Comparison of ENCODE assay signal across 18 cellular contexts in the genomic region with DNA sequence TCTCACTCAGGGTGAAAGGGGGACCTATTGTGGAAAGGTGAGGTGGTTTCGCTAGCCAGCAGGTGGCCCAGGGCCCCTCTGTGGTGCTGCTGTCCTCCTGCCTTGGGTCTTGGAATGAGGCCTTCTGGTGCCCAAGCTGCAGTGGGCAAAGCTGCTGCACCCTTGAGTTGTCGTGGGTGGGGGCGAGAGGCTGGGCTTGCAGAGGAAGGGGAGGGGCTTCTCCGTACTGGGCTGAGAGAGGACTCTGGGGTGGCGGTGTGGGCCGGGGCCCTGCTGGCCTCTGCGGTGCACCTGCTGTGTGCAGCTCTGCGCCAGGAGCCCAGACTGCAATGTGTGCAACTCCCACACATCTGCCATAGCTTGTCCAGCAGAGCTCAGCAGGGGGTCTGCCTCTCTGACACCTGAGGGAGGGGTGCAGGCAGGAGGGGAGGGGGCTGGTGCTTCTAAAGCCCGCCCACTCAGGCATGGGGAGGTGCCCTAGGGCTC.
DNase-seq lines count a peak whose midpoint lies in the region; FAIRE-seq and TF ChIP-seq lines count a peak whose summit lies in the region.
"Had no signal": no experiment of that assay in that cellular context is flagged by ENCODE, and none has a peak within 500 bp of the region (broad histone marks: within the 10 kb centered on the region; RNA-seq: fewer than 3 reads in every experiment).

No MANE protein-coding gene starts in this region.

- DNase-seq in NCI-H1417 (lab: John Stamatoyannopoulos, UW), result peak in 2 of 3 experiments; percentile 72 to 85
- DNase-seq in NCI-H1417 treated with DMSO at 0.1 percent for 48 hours (lab: John Stamatoyannopoulos, UW), result no peak
- DNase-seq in CD14-positive monocyte (ENCODE audit: low spot score), result peak; percentile 41
- no peak for DNase-seq in H54 (ENCODE audit: insufficient read length, low spot score)
- no peak for DNase-seq in MV-4-11 (lab: John Stamatoyannopoulos, UW)
- DNase-seq in osteocyte (ENCODE audit: extremely low spot score, unreplicated experiment), result no peak
- DNase-seq: activated naive CD4-positive, alpha-beta T cell treated with Interleukin-2 at 50 U/mL for 16 hours; C1 segment of cervical spinal cord; DND-41; erythroblast; MM.1S; NCI-H2107; nucleus accumbens; stimulated activated naive B cell treated with anti-CD40 and anti-IgM and Interleukin-4, amounts not matched to agents 10 μg/mL and 1 μg/mL and 100 μg/mL, for 72 hours had no signal

- H3K4me3 Mint-ChIP-seq in CD14-positive monocyte, result no peak overlapping the region
- no peak overlapping the region for H3K4me3 Mint-ChIP-seq in osteocyte (ENCODE audit: unreplicated experiment)
- H3K4me3 Mint-ChIP-seq: stimulated activated naive B cell treated with anti-CD40 and anti-IgM and Interleukin-4, amounts not matched to agents 10 μg/mL and 1 μg/mL and 100 μg/mL, for 72 hours had no signal

- no peak for FAIRE-seq in H54 (lab: Jason Lieb, UNC)
- FAIRE-seq: A204.1 had no signal

- H3K27me3 Mint-ChIP-seq in CD14-positive monocyte (ENCODE audit: low read depth in 3 of 3) (peaks cover 0 to 4% (median 1%) of the 10 kb centered on the region in 3 donors), osteocyte (ENCODE audit: unreplicated experiment) (no peaks in the 10 kb centered on the region)

- TF ChIP-seq POLR2A in H54 (IDR thresholded peaks at IDR 0.05; ENCODE audit: low read depth, low read length), result no peak

- H2AFZ ChIP-seq in neural cell (ENCODE audit: low read depth, low read length), result no peak overlapping the region

- H3K4me2 ChIP-seq in neural cell (ENCODE audit: low read length), result no peak overlapping the region

- H3K9me3 Mint-ChIP-seq in CD14-positive monocyte (peaks cover 0 to 7% (median 2%) of the 10 kb centered on the region in 7 donors), osteocyte (ENCODE audit: unreplicated experiment) (no peaks in the 10 kb centered on the region)

- no peaks in the 10 kb centered on the region for H4K20me1 ChIP-seq in neural cell (ENCODE audit: insufficient read depth)

- H3K36me3 ChIP-seq in neural cell (ENCODE audit: insufficient read depth, low read length), result no peaks in the 10 kb centered on the region
- H3K36me3 ChIP-seq: tibial nerve had no signal

- no peaks in the 10 kb centered on the region for H3K79me2 ChIP-seq in neural cell (replicated peaks; ENCODE audit: insufficient read depth, low read length)

- H3K36me3 Mint-ChIP-seq in CD14-positive monocyte (no peaks in the 10 kb centered on the region), osteocyte (ENCODE audit: unreplicated experiment) (no peaks in the 10 kb centered on the region)
- H3K36me3 Mint-ChIP-seq: stimulated activated naive B cell treated with anti-CD40 and anti-IgM and Interleukin-4, amounts not matched to agents 10 μg/mL and 1 μg/mL and 100 μg/mL, for 72 hours had no signal

- H3K27me3 ChIP-seq in neural cell (ENCODE audit: insufficient read depth, low read depth, low read length), result no peaks in the 10 kb centered on the region

- no peaks in the 10 kb centered on the region for H3K9me2 ChIP-seq in neural cell (ENCODE audit: insufficient read depth, low read length)

- H3F3A ChIP-seq in neural cell (ENCODE audit: insufficient read depth, low read length, poor library complexity, severe bottlenecking), result no peaks in the 10 kb centered on the region

- TF ChIP-seq CTCF in CD14-positive monocyte (IDR thresholded peaks at IDR 0.05), result no peak
- TF ChIP-seq CTCF in VCaP (conservative IDR thresholded peaks at IDR 0.05), result no peak
- no peak for TF ChIP-seq CTCF in neural cell (IDR thresholded peaks at IDR 0.05; ENCODE audit: poor library complexity, severe bottlenecking)
- TF ChIP-seq CTCF in osteocyte (IDR thresholded peaks at IDR 0.05), result no peak

- H3K4me1 Mint-ChIP-seq in CD14-positive monocyte, result no peaks in the 10 kb centered on the region
- H3K4me1 Mint-ChIP-seq in osteocyte (ENCODE audit: unreplicated experiment), result no peaks in the 10 kb centered on the region
- H3K4me1 Mint-ChIP-seq: stimulated activated naive B cell treated with anti-CD40 and anti-IgM and Interleukin-4, amounts not matched to agents 10 μg/mL and 1 μg/mL and 100 μg/mL, for 72 hours had no signal

- H3K9me3 ChIP-seq in neural cell (ENCODE audit: low read length), result no peaks in the 10 kb centered on the region
- H3K9me3 ChIP-seq: tibial nerve had no signal

- TF ChIP-seq EP300 in neural cell (conservative IDR thresholded peaks at IDR 0.05; ENCODE audit: poor library complexity, severe bottlenecking), result no peak

- intact Hi-C loops in CD14-positive monocyte (cut with micrococcal nuclease), result no loop called here

- H3K27ac ChIP-seq in VCaP, result peak overlapping the region; percentile 58
- H3K27ac ChIP-seq in neural cell (ENCODE audit: low read length), result peak overlapping the region; percentile 64
- H3K27ac ChIP-seq: tibial nerve had no signal

- H3K27ac Mint-ChIP-seq in CD14-positive monocyte (no peak overlapping the region), osteocyte (ENCODE audit: unreplicated experiment) (no peak overlapping the region)
- H3K27ac Mint-ChIP-seq: stimulated activated naive B cell treated with anti-CD40 and anti-IgM and Interleukin-4, amounts not matched to agents 10 μg/mL and 1 μg/mL and 100 μg/mL, for 72 hours had no signal

- TF ChIP-seq RAD21 in neural cell (conservative IDR thresholded peaks at IDR 0.05), result no peak

- H3K9ac ChIP-seq in neural cell (ENCODE audit: low read length), result peak overlapping the region; percentile 43

- H3K4me3 ChIP-seq in neural cell (ENCODE audit: low read length), result no peak overlapping the region
- H3K4me3 ChIP-seq: tibial nerve had no signal

TF ChIP-seq in neural cell, 6 proteins besides CTCF, POLR2A, EP300 and RAD21:
- TF ChIP-seq, protein P1, sequence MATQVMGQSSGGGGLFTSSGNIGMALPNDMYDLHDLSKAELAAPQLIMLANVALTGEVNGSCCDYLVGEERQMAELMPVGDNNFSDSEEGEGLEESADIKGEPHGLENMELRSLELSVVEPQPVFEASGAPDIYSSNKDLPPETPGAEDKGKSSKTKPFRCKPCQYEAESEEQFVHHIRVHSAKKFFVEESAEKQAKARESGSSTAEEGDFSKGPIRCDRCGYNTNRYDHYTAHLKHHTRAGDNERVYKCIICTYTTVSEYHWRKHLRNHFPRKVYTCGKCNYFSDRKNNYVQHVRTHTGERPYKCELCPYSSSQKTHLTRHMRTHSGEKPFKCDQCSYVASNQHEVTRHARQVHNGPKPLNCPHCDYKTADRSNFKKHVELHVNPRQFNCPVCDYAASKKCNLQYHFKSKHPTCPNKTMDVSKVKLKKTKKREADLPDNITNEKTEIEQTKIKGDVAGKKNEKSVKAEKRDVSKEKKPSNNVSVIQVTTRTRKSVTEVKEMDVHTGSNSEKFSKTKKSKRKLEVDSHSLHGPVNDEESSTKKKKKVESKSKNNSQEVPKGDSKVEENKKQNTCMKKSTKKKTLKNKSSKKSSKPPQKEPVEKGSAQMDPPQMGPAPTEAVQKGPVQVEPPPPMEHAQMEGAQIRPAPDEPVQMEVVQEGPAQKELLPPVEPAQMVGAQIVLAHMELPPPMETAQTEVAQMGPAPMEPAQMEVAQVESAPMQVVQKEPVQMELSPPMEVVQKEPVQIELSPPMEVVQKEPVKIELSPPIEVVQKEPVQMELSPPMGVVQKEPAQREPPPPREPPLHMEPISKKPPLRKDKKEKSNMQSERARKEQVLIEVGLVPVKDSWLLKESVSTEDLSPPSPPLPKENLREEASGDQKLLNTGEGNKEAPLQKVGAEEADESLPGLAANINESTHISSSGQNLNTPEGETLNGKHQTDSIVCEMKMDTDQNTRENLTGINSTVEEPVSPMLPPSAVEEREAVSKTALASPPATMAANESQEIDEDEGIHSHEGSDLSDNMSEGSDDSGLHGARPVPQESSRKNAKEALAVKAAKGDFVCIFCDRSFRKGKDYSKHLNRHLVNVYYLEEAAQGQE (IDR thresholded peaks at IDR 0.05; ENCODE audit: borderline replicate concordance), result no peak
- TF ChIP-seq SMC3 (conservative IDR thresholded peaks at IDR 0.05; ENCODE audit: poor library complexity), result no peak
- TF ChIP-seq EZH2 (IDR thresholded peaks at IDR 0.05; ENCODE audit: borderline replicate concordance, insufficient read depth, low read length, poor library complexity, severe bottlenecking), result no peak
- TF ChIP-seq POLR2AphosphoS5 (IDR thresholded peaks at IDR 0.05), result no peak
TF ChIP-seq in neural cell: peak in this region for 0.

Comparison
In these comparisons a context has a peak if more than half of its experiments do, and no peak if none do; other contexts are left out.
1. DNase-seq: peak in NCI-H1417 (2 of 3) and CD14-positive monocyte (single experiment); none in NCI-H1417 treated with DMSO at 0.1 percent for 48 hours (single experiment), H54 (single experiment), MV-4-11 (single experiment) and osteocyte (single experiment).